ENCODE assay signal across 17 cellular contexts in genomic region chr14:105940534-105941225, GRCh38.
DNase-seq lines count a peak whose midpoint lies in the region; ATAC-seq and TF ChIP-seq lines count a peak whose summit lies in the region.
"Had no signal": no experiment of that assay in that cellular context is flagged by ENCODE, and none has a peak within 500 bp of the region (broad histone marks: within the 10 kb centered on the region; RNA-seq: fewer than 3 reads in every experiment).

No MANE protein-coding gene starts in this region.

- H3K4me3 ChIP-seq in RWPE2 (ENCODE audit: severe bottlenecking) (no peak overlapping the region), iPS-18c (ENCODE audit: insufficient read depth, low read depth, low read length) (peak overlapping the region; percentile 15; the same call in 1 of the 2 replicates), upper lobe of right lung (no peak overlapping the region)
- H3K4me3 ChIP-seq: GM23248 had no signal

- ATAC-seq in RWPE2 (ENCODE audit: low read depth) = no peak
- ATAC-seq in natural killer cell = peak; percentile 69 to 79 (median 71)
- ATAC-seq in upper lobe of right lung = no peak
- ATAC-seq: HCT116 had no signal

- intact Hi-C loops in activated CD4-positive, alpha-beta memory T cell treated with anti-CD3 and anti-CD28 coated beads for 36 hours (cut with micrococcal nuclease) = no loop called here
- intact Hi-C loops in natural killer cell (cut with micrococcal nuclease) (loop anchor here (10.0 kb wide), 1 partner anchor 54 kb away; no protein-coding TSS in a partner anchor), upper lobe of right lung (cut with DNase I) (no loop called here)

- H3K27ac Mint-ChIP-seq in activated CD4-positive, alpha-beta memory T cell treated with anti-CD3 and anti-CD28 coated beads, Interleukin-2, amount 10 ng/mL, durations not matched to agents 7 days and 5 days = peak overlapping the region; percentile 36
- no peak overlapping the region for H3K27ac Mint-ChIP-seq in activated CD4-positive, alpha-beta memory T cell treated with anti-CD3 and anti-CD28 coated beads for 36 hours
- no peak overlapping the region for H3K27ac Mint-ChIP-seq in natural killer cell
- H3K27ac Mint-ChIP-seq in activated CD4-positive, alpha-beta T cell treated with anti-CD3 and anti-CD28 coated beads, Interleukin-2, amount 10 ng/mL, durations not matched to agents 7 days and 5 days = no peak overlapping the region

- peaks cover 13% of the 10 kb centered on the region for H3K36me3 Mint-ChIP-seq in activated CD4-positive, alpha-beta memory T cell treated with anti-CD3 and anti-CD28 coated beads, Interleukin-2, amount 10 ng/mL, durations not matched to agents 7 days and 5 days (ENCODE audit: low read depth)
- H3K36me3 Mint-ChIP-seq in activated CD4-positive, alpha-beta memory T cell treated with anti-CD3 and anti-CD28 coated beads for 36 hours = peaks cover 5% of the 10 kb centered on the region
- peaks cover 12% of the 10 kb centered on the region for H3K36me3 Mint-ChIP-seq in natural killer cell
- peaks cover 6% of the 10 kb centered on the region for H3K36me3 Mint-ChIP-seq in activated CD4-positive, alpha-beta T cell treated with anti-CD3 and anti-CD28 coated beads, Interleukin-2, amount 10 ng/mL, durations not matched to agents 7 days and 5 days (ENCODE audit: low read depth)

- H3K27ac ChIP-seq in RWPE2 (ENCODE audit: poor library complexity, severe bottlenecking) = no peak overlapping the region
- H3K27ac ChIP-seq in upper lobe of right lung = no peak overlapping the region
- H3K27ac ChIP-seq: GM23248 had no signal

- peaks cover 16% of the 10 kb centered on the region for H3K9me3 Mint-ChIP-seq in activated CD4-positive, alpha-beta memory T cell treated with anti-CD3 and anti-CD28 coated beads, Interleukin-2, amount 10 ng/mL, durations not matched to agents 7 days and 5 days
- H3K9me3 Mint-ChIP-seq in activated CD4-positive, alpha-beta memory T cell treated with anti-CD3 and anti-CD28 coated beads for 36 hours = peaks cover 15% of the 10 kb centered on the region
- peaks cover 3 to 6% of the 10 kb centered on the region in 2 donors for H3K9me3 Mint-ChIP-seq in natural killer cell
- peaks cover 16% of the 10 kb centered on the region for H3K9me3 Mint-ChIP-seq in activated CD4-positive, alpha-beta T cell treated with anti-CD3 and anti-CD28 coated beads, Interleukin-2, amount 10 ng/mL, durations not matched to agents 7 days and 5 days

- H3K36me3 ChIP-seq in RWPE2 (ENCODE audit: low read depth) = no peaks in the 10 kb centered on the region
- no peaks in the 10 kb centered on the region for H3K36me3 ChIP-seq in upper lobe of right lung

- H3K27me3 Mint-ChIP-seq in activated CD4-positive, alpha-beta memory T cell treated with anti-CD3 and anti-CD28 coated beads, Interleukin-2, amount 10 ng/mL, durations not matched to agents 7 days and 5 days = peaks cover 14% of the 10 kb centered on the region
- peaks cover 4% of the 10 kb centered on the region for H3K27me3 Mint-ChIP-seq in activated CD4-positive, alpha-beta memory T cell treated with anti-CD3 and anti-CD28 coated beads for 36 hours
- H3K27me3 Mint-ChIP-seq in natural killer cell (ENCODE audit: low read depth in 2 of 2) = peaks cover 27 to 31% of the 10 kb centered on the region in 2 donors
- peaks cover 4% of the 10 kb centered on the region for H3K27me3 Mint-ChIP-seq in activated CD4-positive, alpha-beta T cell treated with anti-CD3 and anti-CD28 coated beads, Interleukin-2, amount 10 ng/mL, durations not matched to agents 7 days and 5 days

- TF ChIP-seq CTCF in RWPE2 (IDR thresholded peaks at IDR 0.05; ENCODE audit: poor library complexity, severe bottlenecking) = no peak
- TF ChIP-seq CTCF in natural killer cell (IDR thresholded peaks at IDR 0.05) = no peak
- no peak for TF ChIP-seq CTCF in upper lobe of right lung (IDR thresholded peaks at IDR 0.05)

- H3K4me1 Mint-ChIP-seq in activated CD4-positive, alpha-beta memory T cell treated with anti-CD3 and anti-CD28 coated beads, Interleukin-2, amount 10 ng/mL, durations not matched to agents 7 days and 5 days = peaks cover 12% of the 10 kb centered on the region
- H3K4me1 Mint-ChIP-seq in activated CD4-positive, alpha-beta memory T cell treated with anti-CD3 and anti-CD28 coated beads for 36 hours (ENCODE audit: low read depth) = peaks cover 12% of the 10 kb centered on the region
- peaks cover 0 to 20% of the 10 kb centered on the region in 2 donors for H3K4me1 Mint-ChIP-seq in natural killer cell
- H3K4me1 Mint-ChIP-seq in activated CD4-positive, alpha-beta T cell treated with anti-CD3 and anti-CD28 coated beads, Interleukin-2, amount 10 ng/mL, durations not matched to agents 7 days and 5 days = peaks cover 15% of the 10 kb centered on the region

- DNase-seq in activated CD4-positive, alpha-beta memory T cell treated with anti-CD3 and anti-CD28 coated beads, Interleukin-2, amount 10 ng/mL, durations not matched to agents 7 days and 5 days = peak; percentile 13
- no peak for DNase-seq in activated CD4-positive, alpha-beta memory T cell treated with anti-CD3 and anti-CD28 coated beads for 36 hours
- DNase-seq in RWPE2 (ENCODE audit: low spot score) (peak; percentile 46), natural killer cell (no peak), upper lobe of right lung (no peak)
- no peak for DNase-seq in activated naive CD4-positive, alpha-beta T cell treated with Interleukin-2 at 50 U/mL for 16 hours
- DNase-seq in activated CD4-positive, alpha-beta T cell treated with anti-CD3 and anti-CD28 coated beads, Interleukin-2, amount 10 ng/mL, durations not matched to agents 7 days and 5 days = no peak
- DNase-seq: 8988T, DMS79 treated with DMSO at 0.1 percent for 48 hours, GM23248, KBM-7, NCI-H1417 treated with DMSO at 0.1 percent for 48 hours, NCI-H1930, NCI-H446, NCI-H69 had no signal

- H3K4me3 Mint-ChIP-seq in activated CD4-positive, alpha-beta memory T cell treated with anti-CD3 and anti-CD28 coated beads, Interleukin-2, amount 10 ng/mL, durations not matched to agents 7 days and 5 days = no peak overlapping the region
- H3K4me3 Mint-ChIP-seq in activated CD4-positive, alpha-beta memory T cell treated with anti-CD3 and anti-CD28 coated beads for 36 hours = no peak overlapping the region
- no peak overlapping the region for H3K4me3 Mint-ChIP-seq in natural killer cell
- no peak overlapping the region for H3K4me3 Mint-ChIP-seq in activated CD4-positive, alpha-beta T cell treated with anti-CD3 and anti-CD28 coated beads, Interleukin-2, amount 10 ng/mL, durations not matched to agents 7 days and 5 days

- POLR2A ChIA-PET in activated CD4-positive, alpha-beta memory T cell treated with anti-CD3 and anti-CD28 coated beads, Interleukin-2, amount 10 ng/mL, durations not matched to agents 7 days and 5 days (lab: Charles Lee) = interaction anchor here (0.9 kb wide), 1 partner anchor 79 kb away, joined by 3 read pairs; no protein-coding TSS in a partner anchor
- POLR2A ChIA-PET in activated CD4-positive, alpha-beta memory T cell treated with anti-CD3 and anti-CD28 coated beads for 36 hours (lab: Charles Lee) = no interaction called here
- POLR2A ChIA-PET in activated CD4-positive, alpha-beta T cell treated with anti-CD3 and anti-CD28 coated beads, Interleukin-2, amount 10 ng/mL, durations not matched to agents 7 days and 5 days (lab: Charles Lee) = no interaction called here

- H3K27me3 ChIP-seq in RWPE2 (ENCODE audit: insufficient read depth, poor library complexity, severe bottlenecking) (peaks cover 6% of the 10 kb centered on the region), upper lobe of right lung (no peaks in the 10 kb centered on the region)

- peaks cover 13% of the 10 kb centered on the region for H3K9me3 ChIP-seq in RWPE2 (ENCODE audit: severe bottlenecking)
- peaks cover 42% of the 10 kb centered on the region for H3K9me3 ChIP-seq in iPS-18c (ENCODE audit: control insufficient read depth, insufficient read depth, low read length)
- no peaks in the 10 kb centered on the region for H3K9me3 ChIP-seq in upper lobe of right lung

- CTCF ChIA-PET in activated CD4-positive, alpha-beta memory T cell treated with anti-CD3 and anti-CD28 coated beads, Interleukin-2, amount 10 ng/mL, durations not matched to agents 7 days and 5 days (lab: Charles Lee) = no interaction called here
- CTCF ChIA-PET in activated CD4-positive, alpha-beta memory T cell treated with anti-CD3 and anti-CD28 coated beads for 36 hours (lab: Charles Lee) = no interaction called here
- CTCF ChIA-PET in activated CD4-positive, alpha-beta T cell treated with anti-CD3 and anti-CD28 coated beads, Interleukin-2, amount 10 ng/mL, durations not matched to agents 7 days and 5 days (lab: Charles Lee) = interaction anchor here (1.7 kb wide), 1 partner anchor 61 kb away, joined by 4 read pairs; no protein-coding TSS in a partner anchor

- no peaks in the 10 kb centered on the region for H3K4me1 ChIP-seq in RWPE2 (ENCODE audit: insufficient read depth, poor library complexity, severe bottlenecking)
- no peaks in the 10 kb centered on the region for H3K4me1 ChIP-seq in upper lobe of right lung

Comparison
In these comparisons a context has a peak if more than half of its experiments do, and no peak if none do; other contexts are left out.
1. DNase-seq: peak in activated CD4-positive, alpha-beta memory T cell treated with anti-CD3 and anti-CD28 coated beads, Interleukin-2, amount 10 ng/mL, durations not matched to agents 7 days and 5 days (single experiment) and RWPE2 (single experiment); none in activated CD4-positive, alpha-beta memory T cell treated with anti-CD3 and anti-CD28 coated beads for 36 hours (single experiment), natural killer cell (single experiment), upper lobe of right lung (single experiment), activated naive CD4-positive, alpha-beta T cell treated with Interleukin-2 at 50 U/mL for 16 hours (single experiment) and activated CD4-positive, alpha-beta T cell treated with anti-CD3 and anti-CD28 coated beads, Interleukin-2, amount 10 ng/mL, durations not matched to agents 7 days and 5 days (single experiment).
2. ATAC-seq: peak in natural killer cell (3 of 3); none in RWPE2 (single experiment) and upper lobe of right lung (single experiment).